27 cellular contexts compared by ENCODE assay signal in the genomic region with DNA sequence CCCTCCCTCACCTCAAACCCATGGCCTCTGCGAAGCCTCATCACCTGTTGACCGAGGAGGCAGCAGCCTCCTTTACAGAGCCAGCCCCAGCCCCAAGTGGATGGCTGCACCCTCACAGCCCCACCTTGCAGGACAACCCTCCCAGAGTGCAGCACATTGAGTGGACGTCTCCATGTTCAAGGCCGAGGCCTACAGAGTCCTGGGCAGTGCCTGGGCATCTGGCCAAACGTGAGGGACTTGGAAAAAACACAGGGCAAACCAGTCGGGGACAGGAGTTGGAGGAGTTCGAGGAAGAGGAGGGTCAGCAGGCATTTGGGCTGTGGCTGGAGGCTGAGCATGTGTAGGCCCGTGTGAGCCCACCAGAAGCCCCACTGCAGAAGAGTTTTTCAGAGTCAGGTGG. TPM values are rescaled to one million over a fixed set of nuclear protein-coding genes. Genes with fewer than 3 reads are reported as not detected.
DNase-seq lines count a peak whose midpoint lies in the region; ATAC-seq, FAIRE-seq and TF ChIP-seq lines count a peak whose summit lies in the region.
"Had no signal": no experiment of that assay in that cellular context is flagged by ENCODE, and none has a peak within 500 bp of the region (broad histone marks: within the 10 kb centered on the region; RNA-seq: fewer than 3 reads in every experiment).

No MANE protein-coding gene starts in this region.

- H3K4me2 ChIP-seq in BLaER1 treated with 17β-estradiol and CSF1 and Interleukin-3, amounts not matched to agents 10 nM and 100 nM, result peak overlapping the region in 8 of 11 experiments; percentile 20 to 86 (median 70); a peak in 14 of 22 replicates
- peak overlapping the region; percentile 66 for H3K4me2 ChIP-seq in Loucy (ENCODE audit: low read depth, low read length, poor library complexity, severe bottlenecking)
- H3K4me2 ChIP-seq: SK-N-SH had no signal

- TF ChIP-seq CTCF in Loucy (conservative IDR thresholded peaks at IDR 0.05; ENCODE audit: low read length) (no peak), neural crest cell (conservative IDR thresholded peaks at IDR 0.05) (no peak), thyroid gland (IDR thresholded peaks at IDR 0.05) (no peak)

- H3K27me3 ChIP-seq in BLaER1 treated with 17β-estradiol and CSF1 and Interleukin-3, amounts not matched to agents 10 nM and 100 nM, result peaks cover 0 to 19% (median 0%) of the 10 kb centered on the region in 11 experiments; a peak in 5 of 22 replicates
- H3K27me3 ChIP-seq in Loucy (ENCODE audit: insufficient read depth, low read length, poor library complexity, severe bottlenecking) (no peaks in the 10 kb centered on the region), thyroid gland (no peaks in the 10 kb centered on the region)
- H3K27me3 ChIP-seq: BE2C had no signal

- H3K36me3 Mint-ChIP-seq in neural crest cell (ENCODE audit: low read depth), result no peaks in the 10 kb centered on the region
- H3K36me3 Mint-ChIP-seq: CD4-positive, CD25-positive, alpha-beta regulatory T cell had no signal

- H3K36me3 ChIP-seq in BLaER1 treated with 17β-estradiol and CSF1 and Interleukin-3, amounts not matched to agents 10 nM and 100 nM, result no peaks in the 10 kb centered on the region; a peak in 1 of 22 replicates
- H3K36me3 ChIP-seq in Loucy (ENCODE audit: insufficient read depth, low read length) (no peaks in the 10 kb centered on the region), thyroid gland (no peaks in the 10 kb centered on the region)
- H3K36me3 ChIP-seq: BE2C had no signal

- intact Hi-C loops in thyroid gland (cut with DNase I), result no loop called here

- H3K4me1 ChIP-seq in BLaER1 treated with 17β-estradiol and CSF1 and Interleukin-3, amounts not matched to agents 10 nM and 100 nM, result peaks cover 13 to 90% (median 77%) of the 10 kb centered on the region in 10 experiments
- H3K4me1 ChIP-seq in Loucy (ENCODE audit: insufficient read depth, low read length, poor library complexity, severe bottlenecking) (peaks cover 13% of the 10 kb centered on the region), thyroid gland (no peaks in the 10 kb centered on the region)
- H3K4me1 ChIP-seq: BE2C had no signal

- FAIRE-seq in HTR-8/SVneo (lab: Jason Lieb, UNC), result no peak
- FAIRE-seq: GM18507, H1, RCC 7860 had no signal

- no peak overlapping the region for H3K9ac ChIP-seq in BLaER1 treated with 17β-estradiol and CSF1 and Interleukin-3, amounts not matched to agents 10 nM and 100 nM
- peak overlapping the region; percentile 76 for H3K9ac ChIP-seq in Loucy (ENCODE audit: low read depth, low read length, poor library complexity, severe bottlenecking)
- H3K9ac ChIP-seq: SK-N-SH had no signal

- H3K9me3 Mint-ChIP-seq in neural crest cell, result peaks cover 3% of the 10 kb centered on the region
- H3K9me3 Mint-ChIP-seq: T-helper 1 cell treated with Interleukin-12 subunit alpha and Interleukin-12 subunit beta and Interleukin-4 antibody, amounts not matched to agents 30 μg/mL and 1 μg/mL, for 36 hours had no signal

- H2AFZ ChIP-seq in Loucy (ENCODE audit: low read length), result no peak overlapping the region

- no peaks in the 10 kb centered on the region for H3K9me2 ChIP-seq in Loucy (replicated peaks; ENCODE audit: low read depth, low read length)
- H3K9me2 ChIP-seq: SK-N-SH had no signal

- H3K4me1 Mint-ChIP-seq in neural crest cell, result peaks cover 51% of the 10 kb centered on the region

- H3K4me3 ChIP-seq in BLaER1 treated with 17β-estradiol and CSF1 and Interleukin-3, amounts not matched to agents 10 nM and 100 nM, result no peak overlapping the region
- H3K4me3 ChIP-seq in Loucy (ENCODE audit: low read length, poor library complexity, severe bottlenecking) (peak overlapping the region; percentile 70), thyroid gland (replicated peaks in 1 of 3) (no peak overlapping the region)

- peaks cover 4% of the 10 kb centered on the region for H3K27me3 Mint-ChIP-seq in neural crest cell (ENCODE audit: low read depth)

- H3K27ac ChIP-seq in BLaER1 treated with 17β-estradiol and CSF1 and Interleukin-3, amounts not matched to agents 10 nM and 100 nM, result no peak overlapping the region
- no peak overlapping the region for H3K27ac ChIP-seq in thyroid gland

- WGBS in thyroid gland, 2 donors, result 36 to 65% methylated on average over 6 of the region's 8 CpGs

- H3K4me3 Mint-ChIP-seq in neural crest cell, result no peak overlapping the region
- H3K4me3 Mint-ChIP-seq: CD4-positive, CD25-positive, alpha-beta regulatory T cell; T-helper 1 cell treated with Interleukin-12 subunit alpha and Interleukin-12 subunit beta and Interleukin-4 antibody, amounts not matched to agents 30 μg/mL and 1 μg/mL, for 36 hours had no signal

- DNase-seq in neural crest cell (ENCODE audit: low read depth, low spot score) (no peak), thyroid gland (peak; percentile 56 to 61), NCI-H1417 treated with DMSO at 0.1 percent for 48 hours (lab: John Stamatoyannopoulos, UW) (no peak), HTR-8/SVneo (ENCODE audit: insufficient read length, low spot score) (no peak)
- DNase-seq: ACHN; BE2C; CD4-positive, CD25-positive, alpha-beta regulatory T cell; DMS153; HCEC 1CT; KG1; NCI-H1092; NCI-H1436; NCI-H187; NCI-H2081 treated with DMSO at 0.1 percent for 48 hours; NCI-H2171; NCI-H226; NCI-H510A; NCI-H69; SK-N-SH; SW 1271 had no signal

- peaks cover 3% of the 10 kb centered on the region; the same call in 1 of the 2 replicates for H3K79me2 ChIP-seq in Loucy (ENCODE audit: insufficient read depth, low read length)

- no peaks in the 10 kb centered on the region for H3F3A ChIP-seq in Loucy (ENCODE audit: low read depth)

- H4K20me1 ChIP-seq in BLaER1 treated with 17β-estradiol and CSF1 and Interleukin-3, amounts not matched to agents 10 nM and 100 nM, result peaks cover 0 to 6% (median 0%) of the 10 kb centered on the region in 11 experiments; a peak in 4 of 22 replicates
- no peaks in the 10 kb centered on the region for H4K20me1 ChIP-seq in Loucy (ENCODE audit: insufficient read depth, low read length, poor library complexity, severe bottlenecking)

- H3K9me3 ChIP-seq in BLaER1 treated with 17β-estradiol and CSF1 and Interleukin-3, amounts not matched to agents 10 nM and 100 nM (replicated peaks in 1 of 11), result peaks cover 0 to 5% (median 0%) of the 10 kb centered on the region in 11 experiments; a peak in 2 of 22 replicates
- H3K9me3 ChIP-seq in Loucy (ENCODE audit: insufficient read depth, low read depth, low read length) (no peaks in the 10 kb centered on the region), thyroid gland (no peaks in the 10 kb centered on the region)
- H3K9me3 ChIP-seq: BE2C, SK-N-SH had no signal

- H3K27ac Mint-ChIP-seq in neural crest cell (ENCODE audit: unreplicated experiment), result peak overlapping the region; percentile 58
- H3K27ac Mint-ChIP-seq: CD4-positive, CD25-positive, alpha-beta regulatory T cell; T-helper 1 cell treated with Interleukin-12 subunit alpha and Interleukin-12 subunit beta and Interleukin-4 antibody, amounts not matched to agents 30 μg/mL and 1 μg/mL, for 36 hours had no signal

- TF ChIP-seq POLR2A in thyroid gland (IDR thresholded peaks at IDR 0.05), result no peak

- ATAC-seq in GM21360 (IDR thresholded peaks at IDR 0.05; ENCODE audit: unreplicated experiment), result no peak

RNA-seq across cellular contexts. Expression of gene ACTG1, which starts 39.6 kb away (rescaled TPM):
- total RNA-seq in neural crest cell, result 4,235 and 4,315 TPM in 2 replicates
- 1,000 to 10,000 TPM; 1,168 to 4,304 (median 2,945) TPM for total RNA-seq in thyroid gland

RNA-seq across cellular contexts. Expression of gene FSCN2, which starts 55.2 kb away (rescaled TPM):
- total RNA-seq in neural crest cell, result 0.43 and 0.56 TPM in 2 replicates
- total RNA-seq in thyroid gland, result 10 to 100 TPM in 3 of 4 donors, 1 to 10 TPM in 1; 9.7 to 20.7 (median 17.0) TPM

Comparison
In these comparisons a context has a peak if more than half of its experiments do, and no peak if none do; other contexts are left out.
1. DNase-seq: peak in thyroid gland (2 of 2); none in neural crest cell (single experiment), NCI-H1417 treated with DMSO at 0.1 percent for 48 hours (single experiment) and HTR-8/SVneo (single experiment).